In genomic region chr15:69593488-69593887, GRCh38 we compare ENCODE assay signal across 20 cellular contexts.
DNase-seq lines count a peak whose midpoint lies in the region; ATAC-seq and TF ChIP-seq lines count a peak whose summit lies in the region.
"Had no signal": no experiment of that assay in that cellular context is flagged by ENCODE, and none has a peak within 500 bp of the region (broad histone marks: within the 10 kb centered on the region; RNA-seq: fewer than 3 reads in every experiment).

No MANE protein-coding gene starts in this region.

- H3K27ac ChIP-seq in PC-3 (ENCODE audit: low read length): peak overlapping the region; percentile 98
- H3K27ac ChIP-seq in body of pancreas: peak overlapping the region; percentile 85 to 95 (median 92)
- H3K27ac ChIP-seq in upper lobe of right lung: peak overlapping the region; percentile 30
- H3K27ac ChIP-seq in heart left ventricle: no peak overlapping the region
- H3K27ac ChIP-seq: HL-60 had no signal

- no peak overlapping the region; the same call in 1 of the 2 replicates for H3K4me3 ChIP-seq in PC-3 (ENCODE audit: low read length)
- H3K4me3 ChIP-seq in body of pancreas: no peak overlapping the region
- no peak overlapping the region for H3K4me3 ChIP-seq in upper lobe of right lung
- no peak overlapping the region for H3K4me3 ChIP-seq in heart left ventricle
- H3K4me3 ChIP-seq: Peyer's patch had no signal

- no peaks in the 10 kb centered on the region for H3K36me3 ChIP-seq in PC-3 (ENCODE audit: low read depth, low read length)
- no peaks in the 10 kb centered on the region for H3K36me3 ChIP-seq in body of pancreas (replicated peaks in 1 of 2; ENCODE audit: insufficient read depth in 1 of 2, low read depth in 2 of 2)
- H3K36me3 ChIP-seq in upper lobe of right lung: no peaks in the 10 kb centered on the region
- H3K36me3 ChIP-seq in heart left ventricle: no peaks in the 10 kb centered on the region
- H3K36me3 ChIP-seq: Peyer's patch had no signal

- TF ChIP-seq POLR2A in body of pancreas (IDR thresholded peaks at IDR 0.05) (no peak), heart left ventricle (IDR thresholded peaks at IDR 0.05) (no peak)

- intact Hi-C loops in PC-3 (cut with micrococcal nuclease): loop anchor here (5.0 kb wide), 2 partner anchors 116 to 914 kb away; no protein-coding TSS in a partner anchor
- intact Hi-C loops in body of pancreas (cut with DNase I): loop anchor here (10.0 kb wide), 1 partner anchor 511 kb away; no protein-coding TSS in a partner anchor
- intact Hi-C loops in posterior vena cava (cut with DNase I): no loop called here
- intact Hi-C loops in upper lobe of right lung (cut with DNase I): no loop called here
- intact Hi-C loops in heart left ventricle (cut with DNase I): loop anchor here in 2 of 10 donors (10.0 kb wide), 1 partner anchor 501 kb away; the partner anchor contains the start of gene TLE3 (in 2 of the 2)

- BruUV-seq in PC-3 (replicated peaks; lab: Mats Ljungman, UMichigan): no TSS peak

- no peaks in the 10 kb centered on the region for H3F3A ChIP-seq in PC-3 (ENCODE audit: low read length, unreplicated experiment)

- CTCF ChIA-PET in PC-3 (lab: Charles Lee): no interaction called here

- WGBS in body of pancreas, 2 donors: 53 to 65% methylated on average over 7 of the region's 7 CpGs
- WGBS in heart left ventricle, 4 donors: 92 to 96% (median 95%) methylated on average over 7 of the region's 7 CpGs

- ATAC-seq in PC-3 (no peak), body of pancreas (no peak), upper lobe of right lung (no peak), omental fat pad (ENCODE audit: low FRiP score) (no peak), heart left ventricle (no peak)
- ATAC-seq: activated CD4-positive, alpha-beta T cell treated with anti-CD3 and anti-CD28 coated beads for 36 hours; activated CD8-positive, alpha-beta T cell treated with anti-CD3 and anti-CD28 coated beads for 36 hours; activated naive CD4-positive, alpha-beta T cell treated with anti-CD3 and anti-CD28 coated beads, Interleukin-2, amount 50 U/mL, for 72 hours; natural killer cell had no signal

- H4K20me1 ChIP-seq in PC-3 (ENCODE audit: low read length): no peaks in the 10 kb centered on the region

- peak overlapping the region; percentile 75 for H3K9ac ChIP-seq in PC-3 (ENCODE audit: low read length)

- H3K9me3 ChIP-seq in PC-3 (ENCODE audit: low read length) (no peaks in the 10 kb centered on the region), body of pancreas (no peaks in the 10 kb centered on the region), upper lobe of right lung (no peaks in the 10 kb centered on the region), heart left ventricle (no peaks in the 10 kb centered on the region)
- H3K9me3 ChIP-seq: Caco-2, Peyer's patch had no signal

- H3K4me1 ChIP-seq in PC-3 (ENCODE audit: insufficient read depth, low read length) (peaks cover 53% of the 10 kb centered on the region), body of pancreas (peaks cover 73% of the 10 kb centered on the region), upper lobe of right lung (peaks cover 30% of the 10 kb centered on the region), heart left ventricle (peaks cover 0 to 30% (median 25%) of the 10 kb centered on the region in 12 donors)

- DNase-seq in PC-3 (no peak), body of pancreas (peak in 1 of 4 donors; percentile 52), posterior vena cava (ENCODE audit: low spot score) (peak; percentile 50), upper lobe of right lung (no peak), omental fat pad (ENCODE audit: low spot score) (no peak), pons (ENCODE audit: low spot score) (no peak), heart left ventricle (no peak)
- DNase-seq: activated CD4-positive, alpha-beta T cell treated with anti-CD3 and anti-CD28 coated beads for 36 hours; activated CD8-positive, alpha-beta T cell treated with anti-CD3 and anti-CD28 coated beads for 36 hours; amygdala; effector memory CD4-positive, alpha-beta T cell; KG1; natural killer cell; NCI-H187 treated with DMSO at 0.1 percent for 48 hours; occipital lobe; Peyer's patch; stimulated activated CD4-positive, alpha-beta T cell treated with anti-CD3 and anti-CD28 coated beads, Interleukin-2, amount 100 ng/mL, for 24 hours had no signal

- no peak overlapping the region for H2AFZ ChIP-seq in PC-3 (ENCODE audit: low read length)

- no peaks in the 10 kb centered on the region for H3K79me2 ChIP-seq in PC-3 (ENCODE audit: low read length)

- POLR2A ChIA-PET in PC-3 (lab: Charles Lee; ENCODE audit: unreplicated experiment): no interaction called here

- H3K9me2 ChIP-seq in PC-3 (replicated peaks; ENCODE audit: low read length): no peaks in the 10 kb centered on the region

- TF ChIP-seq CTCF in PC-3 (conservative IDR thresholded peaks at IDR 0.05; ENCODE audit: low read depth, low read length): no peak
- no peak for TF ChIP-seq CTCF in body of pancreas (IDR thresholded peaks at IDR 0.05)
- TF ChIP-seq CTCF in upper lobe of right lung (IDR thresholded peaks at IDR 0.05): no peak
- no peak for TF ChIP-seq CTCF in omental fat pad (IDR thresholded peaks at IDR 0.05)
- TF ChIP-seq CTCF in heart left ventricle (IDR thresholded peaks at IDR 0.05): no peak

- H3K4me2 ChIP-seq in PC-3 (ENCODE audit: low read length): peak overlapping the region; percentile 77

- no peaks in the 10 kb centered on the region for H3K27me3 ChIP-seq in PC-3 (ENCODE audit: low read length)
- no peaks in the 10 kb centered on the region for H3K27me3 ChIP-seq in body of pancreas
- no peaks in the 10 kb centered on the region for H3K27me3 ChIP-seq in upper lobe of right lung
- peaks cover 0 to 5% (median 0%) of the 10 kb centered on the region in 9 donors for H3K27me3 ChIP-seq in heart left ventricle
- H3K27me3 ChIP-seq: Peyer's patch had no signal

Comparison
In these comparisons a context has a peak if more than half of its experiments do, and no peak if none do; other contexts are left out.
1. H3K27ac ChIP-seq: peak in PC-3 (single experiment), body of pancreas (4 of 4) and upper lobe of right lung (single experiment); none in heart left ventricle (0 of 12).
2. intact Hi-C loops: an anchor here in PC-3 (5.0 kb wide) and body of pancreas (10.0 kb wide); none called in posterior vena cava and upper lobe of right lung.